Comparison of ENCODE assay signal across 11 cellular contexts in genomic region chr6:109449789-109450673, GRCh38. TPM values are rescaled to one million over a fixed set of nuclear protein-coding genes. Genes with fewer than 3 reads are reported as not detected.
A peak's percentile ranks its signal among the peaks of the same experiment; 100 is the strongest.
DNase-seq lines count a peak whose midpoint lies in the region; ATAC-seq and TF ChIP-seq lines count a peak whose summit lies in the region.
"Had no signal": no experiment of that assay in that cellular context is flagged by ENCODE, and none has a peak within 500 bp of the region (broad histone marks: within the 10 kb centered on the region; RNA-seq: fewer than 3 reads in every experiment).

No MANE protein-coding gene starts in this region.

- BruUV-seq in HCT116 (replicated peaks; lab: Mats Ljungman, UMichigan) (no TSS peak), PC-3 (replicated peaks; lab: Mats Ljungman, UMichigan) (no TSS peak)

- no peaks in the 10 kb centered on the region for H3K27me3 ChIP-seq in CD4-positive, alpha-beta memory T cell (ENCODE audit: insufficient read depth, low read length)
- H3K27me3 ChIP-seq in HCT116 (ENCODE audit: insufficient read depth, low read length) (no peaks in the 10 kb centered on the region), PC-3 (ENCODE audit: low read length) (no peaks in the 10 kb centered on the region)
- H3K27me3 ChIP-seq in naive thymus-derived CD4-positive, alpha-beta T cell (ENCODE audit: control insufficient read depth in 2 of 2, insufficient read depth in 2 of 2, low read length in 2 of 2): no peaks in the 10 kb centered on the region
- H3K27me3 ChIP-seq: esophagus squamous epithelium had no signal

- H3K9me2 ChIP-seq in HCT116 (ENCODE audit: insufficient read depth) (no peaks in the 10 kb centered on the region), PC-3 (replicated peaks; ENCODE audit: low read length) (no peaks in the 10 kb centered on the region)

- POLR2A ChIA-PET in CD4-positive, alpha-beta memory T cell (lab: Charles Lee; ENCODE audit: partially characterized antibody): interaction anchor here (0.5 to 13.4 kb wide), 10 partner anchors 7 to 590 kb away, joined by 3 to 220 read pairs (median 4); partner anchors contain the start of genes CD164, PPIL6, SMPD2 and ZBTB24
- POLR2A ChIA-PET in HCT116 (lab: Charles Lee): no interaction called here
- POLR2A ChIA-PET in naive thymus-derived CD4-positive, alpha-beta T cell (lab: Charles Lee): interaction anchor here (1.2 to 5.6 kb wide), 4 partner anchors 9 to 67 kb away, joined by 4 to 40 read pairs (median 10); partner anchors contain the start of genes CD164, PPIL6, SMPD2 and ZBTB24
- POLR2A ChIA-PET in PC-3 (lab: Charles Lee; ENCODE audit: unreplicated experiment): no interaction called here

- CTCF ChIA-PET in CD4-positive, alpha-beta memory T cell (lab: Charles Lee; ENCODE audit: partially characterized antibody): interaction anchor here (0.7 to 8.6 kb wide), 6 partner anchors 7 to 262 kb away, joined by 3 to 70 read pairs (median 4); partner anchors contain the start of genes PPIL6 and SMPD2
- CTCF ChIA-PET in HCT116 (lab: Charles Lee) (no interaction called here), PC-3 (lab: Charles Lee) (no interaction called here)
- CTCF ChIA-PET in naive thymus-derived CD4-positive, alpha-beta T cell (lab: Charles Lee): interaction anchor here (1.0 kb wide), 1 partner anchor 65 kb away, joined by 3 read pairs; no protein-coding TSS in a partner anchor

- DNase-seq in CD4-positive, alpha-beta memory T cell: peak; percentile 39 to 66 (median 50)
- DNase-seq in HCT116 (ENCODE audit: low read depth, low spot score) (no peak), PC-3 (no peak), endothelial cell (ENCODE audit: low spot score) (no peak), NCI-H2171 treated with DMSO at 0.1 percent for 48 hours (lab: John Stamatoyannopoulos, UW) (no peak)
- DNase-seq in activated effector memory CD4-positive, alpha-beta T cell treated with Interleukin-2 at 50 U/mL for 16 hours: peak; percentile 29
- DNase-seq in naive thymus-derived CD4-positive, alpha-beta T cell: peak in 6 of 9 donors; percentile 37 to 53 (median 48)
- DNase-seq: esophagus squamous epithelium, NCI-H2227 treated with DMSO at 0.1 percent for 48 hours had no signal

- no peaks in the 10 kb centered on the region for H4K20me1 ChIP-seq in HCT116 (ENCODE audit: insufficient read depth)
- H4K20me1 ChIP-seq in PC-3 (ENCODE audit: low read length): no peaks in the 10 kb centered on the region

- H3K4me2 ChIP-seq in HCT116 (ENCODE audit: low read length): no peak overlapping the region
- H3K4me2 ChIP-seq in PC-3 (ENCODE audit: low read length): no peak overlapping the region

- H3K4me3 ChIP-seq in CD4-positive, alpha-beta memory T cell (ENCODE audit: low read length in 2 of 2): no peak overlapping the region
- H3K4me3 ChIP-seq in HCT116 (replicated peaks in 1 of 2; ENCODE audit: low read depth in 1 of 2, low read length in 2 of 2) (no peak overlapping the region), PC-3 (ENCODE audit: low read length) (no peak overlapping the region)
- H3K4me3 ChIP-seq in naive thymus-derived CD4-positive, alpha-beta T cell (ENCODE audit: low read length): no peak overlapping the region
- H3K4me3 ChIP-seq: esophagus squamous epithelium had no signal

- H3K79me2 ChIP-seq in HCT116 (ENCODE audit: insufficient read depth, low read length): no peaks in the 10 kb centered on the region
- no peaks in the 10 kb centered on the region for H3K79me2 ChIP-seq in PC-3 (ENCODE audit: low read length)

- TF ChIP-seq POLR2A in HCT116 (IDR thresholded peaks at IDR 0.05; ENCODE audit: borderline replicate concordance, extremely low read depth, insufficient read depth, insufficient read length): no peak

- H3K9me3 ChIP-seq in CD4-positive, alpha-beta memory T cell (ENCODE audit: control insufficient read depth in 1 of 2, low read length in 2 of 2): no peaks in the 10 kb centered on the region
- no peaks in the 10 kb centered on the region for H3K9me3 ChIP-seq in HCT116 (ENCODE audit: control insufficient read depth in 1 of 2, insufficient read depth in 1 of 2, low read depth in 1 of 2, low read length in 2 of 2)
- no peaks in the 10 kb centered on the region for H3K9me3 ChIP-seq in naive thymus-derived CD4-positive, alpha-beta T cell (ENCODE audit: control insufficient read depth in 2 of 3, low read length in 3 of 3)
- H3K9me3 ChIP-seq in PC-3 (ENCODE audit: low read length): no peaks in the 10 kb centered on the region
- H3K9me3 ChIP-seq: esophagus squamous epithelium had no signal

- H2AFZ ChIP-seq in HCT116 (ENCODE audit: low read depth, low read length, poor library complexity, severe bottlenecking) (no peak overlapping the region), PC-3 (ENCODE audit: low read length) (no peak overlapping the region)

- intact Hi-C loops in CD4-positive, alpha-beta memory T cell (cut with micrococcal nuclease): loop anchor here (1.0 to 10.0 kb wide), 2 partner anchors 9 to 1365 kb away; partner anchors contain the start of gene CDK19
- intact Hi-C loops in HCT116 (cut with micrococcal nuclease) (no loop called here), PC-3 (cut with micrococcal nuclease) (no loop called here)
- intact Hi-C loops in naive thymus-derived CD4-positive, alpha-beta T cell (cut with micrococcal nuclease): loop anchor here (1.0 to 10.0 kb wide), 6 partner anchors 9 to 1625 kb away; partner anchors contain the start of genes AFG1L (in 1 of the 2), AMD1 (in 1 of the 2), CDK19 (in 1 of the 2) and SCML4 (in 1 of the 2)

- H3K27ac ChIP-seq in CD4-positive, alpha-beta memory T cell (ENCODE audit: low read depth, low read length): peak overlapping the region; percentile 11
- no peak overlapping the region for H3K27ac ChIP-seq in HCT116 (ENCODE audit: low read depth, low read length)
- peak overlapping the region; percentile 44 for H3K27ac ChIP-seq in naive thymus-derived CD4-positive, alpha-beta T cell (ENCODE audit: low read depth, low read length)
- no peak overlapping the region for H3K27ac ChIP-seq in PC-3 (ENCODE audit: low read length)
- H3K27ac ChIP-seq: esophagus squamous epithelium, HL-60 had no signal

- H3K36me3 Mint-ChIP-seq in CD4-positive, alpha-beta memory T cell: peaks cover 16 to 43% of the 10 kb centered on the region in 2 donors
- H3K36me3 Mint-ChIP-seq in naive thymus-derived CD4-positive, alpha-beta T cell: peaks cover 0 to 30% (median 0%) of the 10 kb centered on the region in 5 donors
- H3K36me3 Mint-ChIP-seq in endothelial cell (ENCODE audit: low read depth, unreplicated experiment): peaks cover 17% of the 10 kb centered on the region

- H3K9ac ChIP-seq in HCT116 (ENCODE audit: low read length) (no peak overlapping the region), PC-3 (ENCODE audit: low read length) (no peak overlapping the region)

- H3K4me1 ChIP-seq in CD4-positive, alpha-beta memory T cell (ENCODE audit: insufficient read depth, low read length): peaks cover 63% of the 10 kb centered on the region
- peaks cover 4 to 11% of the 10 kb centered on the region in 2 experiments; a peak in 2 of 4 replicates for H3K4me1 ChIP-seq in HCT116 (ENCODE audit: control insufficient read depth in 1 of 2, insufficient read depth in 2 of 2, low read length in 2 of 2)
- peaks cover 30 to 31% of the 10 kb centered on the region in 2 donors for H3K4me1 ChIP-seq in naive thymus-derived CD4-positive, alpha-beta T cell (ENCODE audit: control insufficient read depth in 2 of 2, insufficient read depth in 2 of 2, low read length in 2 of 2)
- H3K4me1 ChIP-seq in PC-3 (ENCODE audit: insufficient read depth, low read length): no peaks in the 10 kb centered on the region

- H3K27me3 Mint-ChIP-seq in CD4-positive, alpha-beta memory T cell: no peaks in the 10 kb centered on the region
- no peaks in the 10 kb centered on the region for H3K27me3 Mint-ChIP-seq in naive thymus-derived CD4-positive, alpha-beta T cell
- peaks cover 14% of the 10 kb centered on the region for H3K27me3 Mint-ChIP-seq in endothelial cell (ENCODE audit: unreplicated experiment)

- H3K27ac Mint-ChIP-seq in CD4-positive, alpha-beta memory T cell: peak overlapping the region; percentile 64 to 93 (median 85)
- peak overlapping the region; percentile 63 to 92 (median 86) for H3K27ac Mint-ChIP-seq in naive thymus-derived CD4-positive, alpha-beta T cell
- H3K27ac Mint-ChIP-seq in endothelial cell (ENCODE audit: unreplicated experiment): no peak overlapping the region

- H3K4me3 Mint-ChIP-seq in CD4-positive, alpha-beta memory T cell: peak overlapping the region; percentile 30 to 71 (median 58)
- H3K4me3 Mint-ChIP-seq in naive thymus-derived CD4-positive, alpha-beta T cell: peak overlapping the region; percentile 21 to 81 (median 61)
- H3K4me3 Mint-ChIP-seq in endothelial cell (ENCODE audit: unreplicated experiment): no peak overlapping the region

- peaks cover 21% of the 10 kb centered on the region for H3K36me3 ChIP-seq in CD4-positive, alpha-beta memory T cell (ENCODE audit: insufficient read depth, low read length)
- H3K36me3 ChIP-seq in HCT116 (ENCODE audit: control insufficient read depth in 1 of 2, insufficient read depth in 2 of 2, low read length in 2 of 2): peaks cover 0 to 5% of the 10 kb centered on the region in 2 experiments; a peak in 1 of 4 replicates
- peaks cover 3 to 53% (median 10%) of the 10 kb centered on the region in 3 experiments for H3K36me3 ChIP-seq in naive thymus-derived CD4-positive, alpha-beta T cell (ENCODE audit: control insufficient read depth in 2 of 3, insufficient read depth in 3 of 3, low read length in 3 of 3)
- no peaks in the 10 kb centered on the region for H3K36me3 ChIP-seq in PC-3 (ENCODE audit: low read depth, low read length)

- H3K4me1 Mint-ChIP-seq in CD4-positive, alpha-beta memory T cell: peaks cover 28 to 64% (median 46%) of the 10 kb centered on the region in 4 donors
- H3K4me1 Mint-ChIP-seq in naive thymus-derived CD4-positive, alpha-beta T cell: peaks cover 29 to 62% (median 55%) of the 10 kb centered on the region in 7 donors
- no peaks in the 10 kb centered on the region for H3K4me1 Mint-ChIP-seq in endothelial cell (ENCODE audit: unreplicated experiment)

- RAD21 ChIA-PET in HCT116 (lab: Charles Lee; ENCODE audit: low non-redundant PET in 1 of 2, low total read pairs in 2 of 2, uncharacterized antibody in 2 of 2, unreplicated experiment in 2 of 2): no interaction called here

- TF ChIP-seq RAD21 in HCT116 (IDR thresholded peaks at IDR 0.05; ENCODE audit: low read depth): no peak

- H3F3A ChIP-seq in PC-3 (ENCODE audit: low read length, unreplicated experiment): no peaks in the 10 kb centered on the region

- H3K9me3 Mint-ChIP-seq in CD4-positive, alpha-beta memory T cell: peaks cover 0 to 1% (median 0%) of the 10 kb centered on the region in 8 donors
- no peaks in the 10 kb centered on the region for H3K9me3 Mint-ChIP-seq in naive thymus-derived CD4-positive, alpha-beta T cell
- no peaks in the 10 kb centered on the region for H3K9me3 Mint-ChIP-seq in endothelial cell (ENCODE audit: unreplicated experiment)

- ATAC-seq in HCT116 (0 out of 2 replicates have a peak, but pooled peaks have one; percentile 15), PC-3 (no peak), GM21526 (IDR thresholded peaks at IDR 0.05; ENCODE audit: low FRiP score, unreplicated experiment) (no peak)
- peak; percentile 47 for ATAC-seq in naive thymus-derived CD4-positive, alpha-beta T cell

- no peak for TF ChIP-seq CTCF in HCT116 (IDR thresholded peaks at IDR 0.05 in 2 of 3, conservative IDR thresholded peaks at IDR 0.05 in 1 of 3; ENCODE audit: borderline replicate concordance in 1 of 3, insufficient read depth in 1 of 3, low read depth in 2 of 3, low read length in 2 of 3)
- TF ChIP-seq CTCF in PC-3 (conservative IDR thresholded peaks at IDR 0.05; ENCODE audit: low read depth, low read length): no peak
- no peak for TF ChIP-seq CTCF in endothelial cell (IDR thresholded peaks at IDR 0.05; ENCODE audit: unreplicated experiment)

RNA-seq across cellular contexts. Expression of gene MICAL1, which starts 5.5 kb away (rescaled TPM):
- total RNA-seq in CD4-positive, alpha-beta memory T cell: 10 to 100 TPM; 76.5 to 79.3 TPM
- 10 to 100 TPM in 1 of 2 donors, 1 to 10 TPM in 1; 9.0 to 23.5 TPM for polyA plus RNA-seq in CD4-positive, alpha-beta memory T cell
- total RNA-seq in HCT116 (2021; ENCODE audit: unreplicated experiment): 23.9 TPM
- polyA plus RNA-seq in HCT116 (2012): 18.8 TPM in 2 replicates
- total RNA-seq in naive thymus-derived CD4-positive, alpha-beta T cell: 100 to 1,000 TPM in 2 of 5 experiments, 10 to 100 TPM in 3; 61.4 to 125 (median 78.7) TPM
- polyA plus RNA-seq in naive thymus-derived CD4-positive, alpha-beta T cell: 10 to 100 TPM; 18.3 to 22.6 TPM
- total RNA-seq in PC-3 (2014; rRNA removed): 9.1 and 17.9 TPM in 2 replicates
- total RNA-seq in endothelial cell (ENCODE audit: unreplicated experiment): 19.9 TPM

RNA-seq across cellular contexts. Expression of gene SMPD2, which starts 9.5 kb away (rescaled TPM):
- 10 to 100 TPM; 21.7 to 23.6 TPM for total RNA-seq in CD4-positive, alpha-beta memory T cell
- polyA plus RNA-seq in CD4-positive, alpha-beta memory T cell: 10 to 100 TPM in 1 of 2 donors, 1 to 10 TPM in 1; 8.2 to 15.8 TPM
- 14.7 TPM for total RNA-seq in HCT116 (2021; ENCODE audit: unreplicated experiment)
- 10.0 and 11.4 TPM in 2 replicates for polyA plus RNA-seq in HCT116 (2012)
- 10 to 100 TPM; 16.9 to 33.7 (median 19.6) TPM for total RNA-seq in naive thymus-derived CD4-positive, alpha-beta T cell
- 1 to 10 TPM; 5.7 to 9.5 TPM for polyA plus RNA-seq in naive thymus-derived CD4-positive, alpha-beta T cell
- total RNA-seq in PC-3 (2014; rRNA removed): 12.6 and 13.8 TPM in 2 replicates
- 8.8 TPM for total RNA-seq in endothelial cell (ENCODE audit: unreplicated experiment)

RNA-seq across cellular contexts. Expression of gene PPIL6, which starts 9.6 kb away (rescaled TPM):
- under 1 TPM; 0.39 to 0.52 TPM for total RNA-seq in CD4-positive, alpha-beta memory T cell
- under 1 TPM; 0.33 to 0.35 TPM for polyA plus RNA-seq in CD4-positive, alpha-beta memory T cell
- total RNA-seq in HCT116 (2021; ENCODE audit: unreplicated experiment): 3.3 TPM
- polyA plus RNA-seq in HCT116 (2012): 1.5 and 1.8 TPM in 2 replicates
- total RNA-seq in naive thymus-derived CD4-positive, alpha-beta T cell: 1 to 10 TPM in 1 of 5 experiments, under 1 TPM in 3, not detected in 1; 0.13 to 1.9 (median 0.40) TPM
- polyA plus RNA-seq in naive thymus-derived CD4-positive, alpha-beta T cell: under 1 TPM; 0.44 to 0.71 TPM
- total RNA-seq in PC-3 (2014; rRNA removed): 0.62 and 2.1 TPM in 2 replicates
- 0.95 TPM for total RNA-seq in endothelial cell (ENCODE audit: unreplicated experiment)

RNA-seq across cellular contexts. Expression of gene ZBTB24, which starts 33.0 kb away (rescaled TPM):
- total RNA-seq in CD4-positive, alpha-beta memory T cell: 10 to 100 TPM; 27.2 to 28.4 TPM
- 10 to 100 TPM in 1 of 2 donors, 1 to 10 TPM in 1; 8.5 to 11.5 TPM for polyA plus RNA-seq in CD4-positive, alpha-beta memory T cell
- total RNA-seq in HCT116 (2021; ENCODE audit: unreplicated experiment): 11.3 TPM
- 2.8 and 3.7 TPM in 2 replicates for polyA plus RNA-seq in HCT116 (2012)
- 10 to 100 TPM; 10.2 to 26.6 (median 23.4) TPM for total RNA-seq in naive thymus-derived CD4-positive, alpha-beta T cell
- 1 to 10 TPM; 6.9 to 9.0 TPM for polyA plus RNA-seq in naive thymus-derived CD4-positive, alpha-beta T cell
- total RNA-seq in PC-3 (2014; rRNA removed): 4.5 and 6.1 TPM in 2 replicates
- 5.1 TPM for total RNA-seq in endothelial cell (ENCODE audit: unreplicated experiment)

Comparison
In these comparisons a context has a peak if more than half of its experiments do, and no peak if none do; other contexts are left out.
1. DNase-seq: peak in CD4-positive, alpha-beta memory T cell (5 of 5), activated effector memory CD4-positive, alpha-beta T cell treated with Interleukin-2 at 50 U/mL for 16 hours (single experiment) and naive thymus-derived CD4-positive, alpha-beta T cell (6 of 9); none in HCT116 (single experiment), PC-3 (single experiment), endothelial cell (single experiment) and NCI-H2171 treated with DMSO at 0.1 percent for 48 hours (single experiment).
2. H3K27ac ChIP-seq: peak in CD4-positive, alpha-beta memory T cell (single experiment) and naive thymus-derived CD4-positive, alpha-beta T cell (single experiment); none in HCT116 (single experiment) and PC-3 (single experiment).
3. ATAC-seq: peak in HCT116 (single experiment) and naive thymus-derived CD4-positive, alpha-beta T cell (single experiment); none in PC-3 (single experiment) and GM21526 (single experiment).
4. CTCF ChIA-PET loops: an anchor here in CD4-positive, alpha-beta memory T cell (0.7 to 8.6 kb wide) and naive thymus-derived CD4-positive, alpha-beta T cell (1.0 kb wide); none called in HCT116 and PC-3.
5. POLR2A ChIA-PET loops: an anchor here in CD4-positive, alpha-beta memory T cell (0.5 to 13.4 kb wide) and naive thymus-derived CD4-positive, alpha-beta T cell (1.2 to 5.6 kb wide); none called in HCT116 and PC-3.
6. intact Hi-C loops: an anchor here in CD4-positive, alpha-beta memory T cell (1.0 to 10.0 kb wide) and naive thymus-derived CD4-positive, alpha-beta T cell (1.0 to 10.0 kb wide); none called in HCT116 and PC-3.